In the genomic region with DNA sequence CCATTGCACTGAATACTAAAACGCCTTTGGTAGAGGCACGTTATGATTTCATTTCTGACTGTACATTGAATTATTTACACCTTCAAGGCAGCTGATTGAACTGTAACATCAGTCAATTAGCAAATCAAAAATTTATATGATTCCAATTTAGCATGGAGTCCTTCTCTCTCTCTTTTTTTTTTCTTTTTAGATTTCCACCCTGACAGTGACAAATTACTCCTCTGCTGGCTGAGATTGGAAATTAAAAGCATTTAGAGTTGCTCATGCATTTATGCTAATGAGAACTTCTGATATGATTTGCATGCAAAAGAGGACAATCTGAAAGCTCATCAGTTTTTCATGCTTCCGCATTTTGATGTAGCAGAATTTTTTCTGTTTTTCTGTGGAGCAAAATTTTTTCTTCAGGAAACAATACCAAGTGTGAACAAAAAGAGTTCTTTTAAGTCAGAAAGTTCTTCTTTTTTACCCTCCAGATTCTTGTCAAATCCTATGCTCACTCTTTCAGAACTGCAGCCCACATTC, we compare ENCODE assay signal across 26 cellular contexts.
"Had no signal": no experiment of that assay in that cellular context is flagged by ENCODE, and none has a peak within 500 bp of the region (broad histone marks: within the 10 kb centered on the region; RNA-seq: fewer than 3 reads in every experiment).

No MANE protein-coding gene starts in this region.

- H3K27ac Mint-ChIP-seq: naive thymus-derived CD4-positive, alpha-beta T cell; nephron; stimulated activated effector memory CD8-positive, alpha-beta T cell treated with anti-CD3 and anti-CD28 coated beads, Interleukin-12 subunit alpha, Interleukin-12 subunit beta, amount 100 ng/mL, for 72 hours had no signal

- H3K27ac ChIP-seq: esophagus muscularis mucosa, foreskin keratinocyte, gastroesophageal sphincter, heart left ventricle, left lung, psoas muscle, stomach, thyroid gland, vagina had no signal

- H3K36me3 Mint-ChIP-seq: naive thymus-derived CD4-positive, alpha-beta T cell; stimulated activated effector memory CD8-positive, alpha-beta T cell treated with anti-CD3 and anti-CD28 coated beads, Interleukin-12 subunit alpha, Interleukin-12 subunit beta, amount 100 ng/mL, for 72 hours had no signal

- H3K36me3 ChIP-seq: esophagus muscularis mucosa, gastroesophageal sphincter, heart left ventricle, left lung, stomach, thyroid gland, vagina had no signal

- H3K4me3 ChIP-seq: esophagus muscularis mucosa, gastroesophageal sphincter, heart left ventricle, left lung, psoas muscle, stomach, thyroid gland, vagina had no signal

- ATAC-seq: foreskin keratinocyte; gastroesophageal sphincter; heart left ventricle; left cardiac atrium; left lung; naive thymus-derived CD4-positive, alpha-beta T cell; psoas muscle; sciatic nerve; stimulated activated effector memory CD8-positive, alpha-beta T cell treated with anti-CD3 and anti-CD28 coated beads, Interleukin-12 subunit alpha, Interleukin-12 subunit beta, amount 100 ng/mL, for 72 hours had no signal

- H3K4me1 Mint-ChIP-seq: nephron; stimulated activated effector memory CD8-positive, alpha-beta T cell treated with anti-CD3 and anti-CD28 coated beads, Interleukin-12 subunit alpha, Interleukin-12 subunit beta, amount 100 ng/mL, for 72 hours had no signal

- H3K4me3 Mint-ChIP-seq: naive thymus-derived CD4-positive, alpha-beta T cell; nephron; stimulated activated effector memory CD8-positive, alpha-beta T cell treated with anti-CD3 and anti-CD28 coated beads, Interleukin-12 subunit alpha, Interleukin-12 subunit beta, amount 100 ng/mL, for 72 hours had no signal

- FAIRE-seq: colon, endothelial cell of umbilical vein had no signal

- H3K9me3 ChIP-seq: gastroesophageal sphincter, thyroid gland, vagina had no signal

- DNase-seq: effector CD8-positive, alpha-beta T cell; foreskin keratinocyte; heart left ventricle; hippocampal formation; left cardiac atrium; left lung; mesendoderm; midbrain; naive thymus-derived CD4-positive, alpha-beta T cell; nucleus accumbens; posterior cingulate gyrus; psoas muscle; stimulated activated CD4-positive, alpha-beta T cell treated with anti-CD3 and anti-CD28 coated beads, Interleukin-2, amount 100 ng/mL, for 24 hours; stimulated activated CD4-positive, alpha-beta T cell treated with anti-CD3 and anti-CD28 coated beads, Interleukin-4, amount 100 ng/mL, for 24 hours; stimulated activated naive CD4-positive, alpha-beta T cell treated with Interleukin-2 at 50 U/mL for 16 hours; stomach; thyroid gland; trophoblast cell had no signal

- H3K27me3 ChIP-seq: esophagus muscularis mucosa, foreskin keratinocyte, gastroesophageal sphincter, heart left ventricle, left lung, stomach, thyroid gland, vagina had no signal

- H3K4me1 ChIP-seq: esophagus muscularis mucosa, foreskin keratinocyte, gastroesophageal sphincter, heart left ventricle, left lung, psoas muscle, thyroid gland, vagina had no signal

- H3K9me3 Mint-ChIP-seq: nephron had no signal
